ENCODE assay signal across 18 cellular contexts in the genomic region with DNA sequence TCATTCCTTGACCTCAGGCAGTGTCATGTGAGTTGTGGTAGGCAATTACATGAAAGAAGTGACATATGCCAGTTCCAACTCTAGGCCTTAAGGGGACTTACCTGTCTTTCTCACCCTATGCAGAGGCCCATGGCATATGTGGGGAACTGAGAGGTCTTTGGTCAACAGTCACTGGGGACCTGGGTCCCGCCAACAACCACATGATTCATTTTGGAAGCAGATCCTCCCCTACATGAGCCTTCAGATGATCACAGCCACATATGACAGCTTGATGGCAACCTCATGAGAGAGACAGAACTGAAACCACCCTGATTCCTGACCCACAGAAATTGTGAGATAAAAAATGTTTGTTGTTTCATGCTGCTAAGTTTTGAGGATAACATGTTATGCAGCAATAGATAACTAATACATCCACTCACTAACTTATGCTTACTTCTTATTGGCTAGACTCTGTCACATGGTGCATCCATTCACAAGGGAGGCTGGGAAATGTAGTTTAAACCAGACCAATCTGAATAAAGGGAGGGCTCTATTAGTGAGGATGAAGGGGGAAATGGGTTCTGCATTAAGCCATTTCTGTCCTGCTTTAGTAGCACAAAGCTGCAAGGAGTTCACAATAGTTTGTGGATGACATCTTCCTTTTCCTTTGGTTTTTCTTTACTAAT.
DNase-seq lines count a peak whose midpoint lies in the region; ATAC-seq, FAIRE-seq and TF ChIP-seq lines count a peak whose summit lies in the region.
"Had no signal": no experiment of that assay in that cellular context is flagged by ENCODE, and none has a peak within 500 bp of the region (broad histone marks: within the 10 kb centered on the region; RNA-seq: fewer than 3 reads in every experiment).

No MANE protein-coding gene starts in this region.

- BruUV-seq in K562 (replicated peaks; lab: Mats Ljungman, UMichigan) (no TSS peak), PC-3 (replicated peaks; lab: Mats Ljungman, UMichigan) (no TSS peak)

- H3K9me3 ChIP-seq in K562 (replicated peaks; ENCODE audit: control insufficient read depth, insufficient read depth, low read depth, low read length) (no peaks in the 10 kb centered on the region), PC-3 (ENCODE audit: low read length) (no peaks in the 10 kb centered on the region)
- H3K9me3 ChIP-seq: HAP-1 had no signal

- no peaks in the 10 kb centered on the region for H3K27me3 ChIP-seq in K562 (ENCODE audit: control insufficient read depth in 2 of 2, insufficient read depth in 2 of 2, low read length in 2 of 2)
- no peaks in the 10 kb centered on the region for H3K27me3 ChIP-seq in PC-3 (ENCODE audit: low read length)

- H3K9ac ChIP-seq in K562 (ENCODE audit: insufficient read depth in 1 of 2, low read depth in 2 of 2, low read length in 2 of 2) (no peak overlapping the region), PC-3 (ENCODE audit: low read length) (no peak overlapping the region)

- TF ChIP-seq POLR2A in K562 (conservative IDR thresholded peaks at IDR 0.05), result no peak

- H3K27ac ChIP-seq in K562 (ENCODE audit: extremely low read depth, low read depth, low read length), result no peak overlapping the region
- no peak overlapping the region for H3K27ac ChIP-seq in PC-3 (ENCODE audit: low read length)

- H3K4me1 ChIP-seq in K562 (replicated peaks in 1 of 2; ENCODE audit: control insufficient read depth in 2 of 2, insufficient read depth in 2 of 2, low read length in 2 of 2), result no peaks in the 10 kb centered on the region
- H3K4me1 ChIP-seq in PC-3 (ENCODE audit: insufficient read depth, low read length), result no peaks in the 10 kb centered on the region
- H3K4me1 ChIP-seq: HAP-1 had no signal

- H3K4me2 ChIP-seq in K562 (ENCODE audit: insufficient read depth, low read length) (no peak overlapping the region), PC-3 (ENCODE audit: low read length) (no peak overlapping the region)

- DNase-seq in GM12865 (ENCODE audit: low read depth), result peak; percentile 9
- peak; percentile 76 for DNase-seq in MV-4-11 (lab: John Stamatoyannopoulos, UW)
- peak in 3 of 4 experiments; percentile 12 to 21 (median 16) for DNase-seq in K562 (ENCODE audit: extremely low read depth in 1 of 4, low spot score in 3 of 4)
- no peak for DNase-seq in urothelium cell line (ENCODE audit: low spot score)
- no peak for DNase-seq in activated T-cell treated with anti-CD3 and anti-CD28 coated beads, Interleukin-2, amount 50 U/mL, for 48 hours
- DNase-seq in PC-3, result no peak
- DNase-seq: CD8-positive, alpha-beta T cell; COR-L47; DMS153; DMS79 treated with DMSO at 0.1 percent for 48 hours; EL; GOT3; KBM-7 had no signal

- no peak for TF ChIP-seq RAD21 in K562 (CRISPR knock-in tag; conservative IDR thresholded peaks at IDR 0.05 in 1 of 2, IDR thresholded peaks at IDR 0.05 in 1 of 2)

- FAIRE-seq in K562 (lab: Jason Lieb, UNC), result no peak
- FAIRE-seq in urothelium cell line (lab: Jason Lieb, UNC), result peak; percentile 78
- FAIRE-seq: D721Med, G401.6, HTR-8/SVneo had no signal

- in situ Hi-C loops in K562 (cut with MboI), result no loop called here

- no peaks in the 10 kb centered on the region for H3K9me1 ChIP-seq in K562 (ENCODE audit: control insufficient read depth, insufficient read depth, low read length)

- CTCF ChIA-PET in K562 (lab: Yijun Ruan, JAX; ENCODE audit: low intra/inter-chr PET ratio) (no interaction called here), PC-3 (lab: Charles Lee) (no interaction called here)

- no peaks in the 10 kb centered on the region for H3K9me2 ChIP-seq in PC-3 (replicated peaks; ENCODE audit: low read length)

- intact Hi-C loops in K562 (cut with micrococcal nuclease), result no loop called here
- intact Hi-C loops in PC-3 (cut with micrococcal nuclease), result no loop called here

- H3K4me3 ChIP-seq in GM12865 (ENCODE audit: low read depth, low read length), result no peak overlapping the region
- no peak overlapping the region for H3K4me3 ChIP-seq in K562
- no peak overlapping the region for H3K4me3 ChIP-seq in PC-3 (ENCODE audit: low read length)
- H3K4me3 ChIP-seq: HAP-1 had no signal

- TF ChIP-seq CTCF in GM12865 (IDR thresholded peaks at IDR 0.05; ENCODE audit: insufficient read depth, low read depth, low read length, missing control alignments), result no peak
- no peak for TF ChIP-seq CTCF in K562 (IDR thresholded peaks at IDR 0.05 in 2 of 3, conservative IDR thresholded peaks at IDR 0.05 in 1 of 3; ENCODE audit: insufficient read depth in 2 of 3, low read depth in 1 of 3, low read length in 3 of 3)
- TF ChIP-seq CTCF in PC-3 (conservative IDR thresholded peaks at IDR 0.05; ENCODE audit: low read depth, low read length), result no peak

- no peak for ATAC-seq in K562
- ATAC-seq in PC-3, result no peak
- ATAC-seq in HG02938 (IDR thresholded peaks at IDR 0.05; ENCODE audit: unreplicated experiment), result no peak
- ATAC-seq: CD8-positive, alpha-beta T cell had no signal

- POLR2A ChIA-PET in K562 (lab: Yijun Ruan, JAX), result interaction anchor here (0.8 kb wide), 1 partner anchor 694 kb away, joined by 3 read pairs; no protein-coding TSS in a partner anchor
- POLR2A ChIA-PET in PC-3 (lab: Charles Lee; ENCODE audit: unreplicated experiment), result no interaction called here

- no peaks in the 10 kb centered on the region for H3F3A ChIP-seq in PC-3 (ENCODE audit: low read length, unreplicated experiment)

- no peaks in the 10 kb centered on the region for H3K79me2 ChIP-seq in K562 (ENCODE audit: control insufficient read depth, insufficient read depth, low read length)
- H3K79me2 ChIP-seq in PC-3 (ENCODE audit: low read length), result no peaks in the 10 kb centered on the region

- H2AFZ ChIP-seq in K562 (ENCODE audit: low read depth, low read length) (no peak overlapping the region), PC-3 (ENCODE audit: low read length) (no peak overlapping the region)

- H4K20me1 ChIP-seq in K562 (replicated peaks; ENCODE audit: control insufficient read depth, insufficient read depth, low read length) (no peaks in the 10 kb centered on the region; the same call in 1 of the 2 replicates), PC-3 (ENCODE audit: low read length) (no peaks in the 10 kb centered on the region)

- H3K36me3 ChIP-seq in K562 (ENCODE audit: control insufficient read depth, insufficient read depth, low read length) (no peaks in the 10 kb centered on the region), PC-3 (ENCODE audit: low read depth, low read length) (no peaks in the 10 kb centered on the region)
- H3K36me3 ChIP-seq: HAP-1 had no signal

- 9% methylated on average over 1 of the region's 1 CpG for WGBS in K562 (ENCODE audit: insufficient coverage, low coverage, missing lambda C conversion rate)

- TF ChIP-seq EP300 in K562 (IDR thresholded peaks at IDR 0.05; ENCODE audit: low read length), result no peak

TF ChIP-seq in K562, 482 proteins besides CTCF, POLR2A, EP300 and RAD21:
- TF ChIP-seq, protein P1, sequence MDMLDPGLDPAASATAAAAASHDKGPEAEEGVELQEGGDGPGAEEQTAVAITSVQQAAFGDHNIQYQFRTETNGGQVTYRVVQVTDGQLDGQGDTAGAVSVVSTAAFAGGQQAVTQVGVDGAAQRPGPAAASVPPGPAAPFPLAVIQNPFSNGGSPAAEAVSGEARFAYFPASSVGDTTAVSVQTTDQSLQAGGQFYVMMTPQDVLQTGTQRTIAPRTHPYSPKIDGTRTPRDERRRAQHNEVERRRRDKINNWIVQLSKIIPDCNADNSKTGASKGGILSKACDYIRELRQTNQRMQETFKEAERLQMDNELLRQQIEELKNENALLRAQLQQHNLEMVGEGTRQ (CRISPR knock-in tag; IDR thresholded peaks at IDR 0.05), result peak; percentile 85
- TF ChIP-seq SMARCC2 (IDR thresholded peaks at IDR 0.05; ENCODE audit: low read depth) (no peak), ZNF695 (CRISPR knock-in tag; IDR thresholded peaks at IDR 0.05) (no peak), SIX5 (IDR thresholded peaks at IDR 0.05; ENCODE audit: borderline replicate concordance in 1 of 2, insufficient read depth in 1 of 2, low read depth in 1 of 2, low read length in 2 of 2) (0 out of 4 replicates have a peak, but pooled peaks of 1 of the 2 experiments have one; percentile 30), RAD51 (IDR thresholded peaks at IDR 0.05; ENCODE audit: borderline replicate concordance, low read depth) (peak; percentile 61), XRCC5 (IDR thresholded peaks at IDR 0.05; ENCODE audit: low read depth, low read length) (no peak), MECOM (CRISPR knock-in tag; IDR thresholded peaks at IDR 0.05) (no peak), XRCC3 (IDR thresholded peaks at IDR 0.05) (no peak), HCFC1 (IDR thresholded peaks at IDR 0.05; ENCODE audit: low read depth, low read length) (peak; percentile 70), MCM2 (IDR thresholded peaks at IDR 0.05; ENCODE audit: low read depth) (no peak), SAFB (IDR thresholded peaks at IDR 0.05; ENCODE audit: borderline replicate concordance, low read depth, low read length) (no peak)
TF ChIP-seq in K562: peak in this region for 4.

Comparison
In these comparisons a context has a peak if more than half of its experiments do, and no peak if none do; other contexts are left out.
1. DNase-seq: peak in GM12865 (single experiment), MV-4-11 (single experiment) and K562 (3 of 4); none in urothelium cell line (single experiment), activated T-cell treated with anti-CD3 and anti-CD28 coated beads, Interleukin-2, amount 50 U/mL, for 48 hours (0 of 2) and PC-3 (single experiment).